13 cellular contexts compared by ENCODE assay signal in the genomic region with DNA sequence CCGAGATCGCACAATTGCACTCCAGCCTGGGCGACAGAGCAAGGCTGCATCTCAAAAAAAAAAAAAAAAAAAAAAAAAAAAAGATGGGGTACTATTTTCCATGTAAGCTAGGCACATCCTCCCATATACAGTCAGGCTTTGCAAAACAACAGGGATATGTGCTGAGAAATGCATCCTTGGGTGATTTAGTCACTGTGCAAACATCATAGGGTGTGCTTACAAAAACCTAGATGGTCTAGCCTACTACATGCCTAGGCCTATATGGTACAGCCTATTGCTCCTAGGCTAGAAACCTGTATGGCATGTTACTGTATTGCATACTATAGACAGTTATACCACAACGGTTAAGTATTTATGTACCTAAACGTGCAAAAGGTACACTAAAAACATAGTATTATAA.
"Had no signal": no experiment of that assay in that cellular context is flagged by ENCODE, and none has a peak within 500 bp of the region (broad histone marks: within the 10 kb centered on the region; RNA-seq: fewer than 3 reads in every experiment).

No MANE protein-coding gene starts in this region.

- DNase-seq: activated CD4-positive, alpha-beta T cell treated with anti-CD3 and anti-CD28 coated beads, Interleukin-2, amount 10 ng/mL, durations not matched to agents 7 days and 5 days; activated naive CD8-positive, alpha-beta T cell treated with anti-CD3 and anti-CD28 coated beads for 36 hours; endodermal cell; glutamatergic neuron; left cardiac atrium; lower lobe of right lung; right lobe of liver; stimulated activated naive CD8-positive, alpha-beta T cell treated with anti-CD3 and anti-CD28 coated beads, Interleukin-15, amount 100 ng/mL, for 72 hours; T-cell; T-helper 9 cell; testis; upper lobe of right lung had no signal

- H3K9me3 ChIP-seq: lower lobe of right lung, prostate gland, testis, upper lobe of right lung had no signal

- ATAC-seq: left cardiac atrium; lower lobe of right lung; stimulated activated naive CD8-positive, alpha-beta T cell treated with anti-CD3 and anti-CD28 coated beads, Interleukin-15, amount 100 ng/mL, for 72 hours; T-cell; upper lobe of right lung had no signal

- H3K27me3 ChIP-seq: right lobe of liver, testis, upper lobe of right lung had no signal

- H3K27ac ChIP-seq: lower lobe of right lung, prostate gland, right lobe of liver, testis, upper lobe of right lung had no signal

- H3K4me3 ChIP-seq: lower lobe of right lung, prostate gland, right lobe of liver, testis, upper lobe of right lung had no signal

- H3K36me3 ChIP-seq: lower lobe of right lung, prostate gland, right lobe of liver, upper lobe of right lung had no signal

- H3K4me1 ChIP-seq: lower lobe of right lung, prostate gland, right lobe of liver, testis, upper lobe of right lung had no signal
